Comparison of ENCODE assay signal across 25 cellular contexts in genomic region chr3:7432610-7433009, GRCh38.
"Had no signal": no experiment of that assay in that cellular context is flagged by ENCODE, and none has a peak within 500 bp of the region (broad histone marks: within the 10 kb centered on the region; RNA-seq: fewer than 3 reads in every experiment).

No MANE protein-coding gene starts in this region.

- H3K4me1 Mint-ChIP-seq: mesothelial cell of epicardium, naive B cell had no signal

- H3K36me3 Mint-ChIP-seq: mesothelial cell of epicardium, naive B cell had no signal

- H3K4me3 ChIP-seq: colonic mucosa, esophagus squamous epithelium, gastrocnemius medialis, heart right ventricle, left lung, lower lobe of right lung, mucosa of descending colon had no signal

- H3K4me1 ChIP-seq: colonic mucosa, esophagus squamous epithelium, gastrocnemius medialis, heart right ventricle, left lung, lower lobe of right lung had no signal

- H3K9me3 ChIP-seq: colonic mucosa, gastrocnemius medialis had no signal

- H3K27me3 ChIP-seq: colonic mucosa, esophagus squamous epithelium, gastrocnemius medialis, heart right ventricle, left lung had no signal

- H3K4me3 Mint-ChIP-seq: dendritic cell treated with granulocyte-macrophage colony-stimulating factor and Interleukin-4, amounts not matched to agents 40 ng/mL and 50 ng/mL, for 4 days; effector memory CD8-positive, alpha-beta T cell; endodermal cell; mesothelial cell of epicardium; naive B cell had no signal

- H3K27ac ChIP-seq: colonic mucosa, epithelial cell of prostate, esophagus squamous epithelium, gastrocnemius medialis, heart right ventricle, left lung, lower lobe of right lung had no signal

- DNase-seq: colonic mucosa; cortex of kidney; effector CD8-positive, alpha-beta T cell; effector memory CD8-positive, alpha-beta T cell; endodermal cell; erythroblast; esophagus squamous epithelium; foreskin fibroblast; foreskin melanocyte; gastrocnemius medialis; glutamatergic neuron; head of caudate nucleus; heart right ventricle; hippocampal formation; left cardiac atrium; left lung; left ventricle myocardium superior; lower lobe of right lung; mesenchymal stem cell; mucosa of descending colon; naive B cell had no signal

- H3K36me3 ChIP-seq: colonic mucosa, esophagus squamous epithelium, gastrocnemius medialis, heart right ventricle, left lung, lower lobe of right lung had no signal

- H3K27ac Mint-ChIP-seq: dendritic cell treated with granulocyte-macrophage colony-stimulating factor and Interleukin-4, amounts not matched to agents 40 ng/mL and 50 ng/mL, for 4 days; effector memory CD8-positive, alpha-beta T cell; endodermal cell; mesothelial cell of epicardium; naive B cell had no signal

- H3K27me3 Mint-ChIP-seq: dendritic cell treated with granulocyte-macrophage colony-stimulating factor and Interleukin-4, amounts not matched to agents 40 ng/mL and 50 ng/mL, for 4 days; effector memory CD8-positive, alpha-beta T cell; naive B cell had no signal

- ATAC-seq: effector memory CD8-positive, alpha-beta T cell; esophagus mucosa; gastrocnemius medialis; heart right ventricle; left cardiac atrium; left lung; left ventricle myocardium superior; lower lobe of right lung; mucosa of descending colon had no signal
